Comparison of ENCODE assay signal across 19 cellular contexts in genomic region chr12:96809522-96809921, GRCh38.
DNase-seq lines count a peak whose midpoint lies in the region; ATAC-seq, FAIRE-seq and TF ChIP-seq lines count a peak whose summit lies in the region.
"Had no signal": no experiment of that assay in that cellular context is flagged by ENCODE, and none has a peak within 500 bp of the region (broad histone marks: within the 10 kb centered on the region; RNA-seq: fewer than 3 reads in every experiment).

No MANE protein-coding gene starts in this region.

- no peaks in the 10 kb centered on the region for H3K23me2 ChIP-seq in H1 (ENCODE audit: low read depth, low read length)

- H3K18ac ChIP-seq in H1 (ENCODE audit: extremely low read depth, low read length), result no peak overlapping the region

- no peak for TF ChIP-seq EP300 in H1 (IDR thresholded peaks at IDR 0.05; ENCODE audit: borderline replicate concordance in 1 of 2, low read depth in 2 of 2, low read length in 2 of 2)

- H3K9me3 ChIP-seq in Caco-2 (peaks cover 8% of the 10 kb centered on the region), H1 (ENCODE audit: insufficient read depth in 2 of 2, low read depth in 1 of 2, low read length in 1 of 2) (no peaks in the 10 kb centered on the region), esophagus squamous epithelium (no peaks in the 10 kb centered on the region)
- H3K9me3 ChIP-seq: BE2C had no signal

- CTCF ChIA-PET in Caco-2 (lab: Charles Lee) (no interaction called here), H1 (lab: Charles Lee; ENCODE audit: partially characterized antibody) (interaction anchor here (1.2 kb wide), 1 partner anchor 11 kb away, joined by 3 read pairs; no protein-coding TSS in a partner anchor)

- peaks cover 34% of the 10 kb centered on the region for H3K9me3 Mint-ChIP-seq in Caco-2 (ENCODE audit: unreplicated experiment)

- no peak overlapping the region for H2BK120ac ChIP-seq in H1 (replicated peaks; ENCODE audit: low read depth, low read length)

- POLR2A ChIA-PET in Caco-2 (lab: Charles Lee), result no interaction called here
- POLR2A ChIA-PET in H1 (lab: Charles Lee; ENCODE audit: partially characterized antibody), result no interaction called here

- H3K23ac ChIP-seq in H1 (ENCODE audit: insufficient read length), result no peak overlapping the region

- no peak overlapping the region for H2AK5ac ChIP-seq in H1 (ENCODE audit: low read depth, low read length)

- no peaks in the 10 kb centered on the region for H3K36me3 Mint-ChIP-seq in Caco-2 (ENCODE audit: insufficient read depth, unreplicated experiment)
- H3K36me3 Mint-ChIP-seq: CD4-positive, CD25-positive, alpha-beta regulatory T cell; IgD-negative memory B cell had no signal

- H3K4me1 ChIP-seq in Caco-2 (peaks cover 24% of the 10 kb centered on the region), H1 (replicated peaks in 1 of 4; ENCODE audit: control insufficient read depth in 3 of 4, insufficient read depth in 4 of 4, low read length in 3 of 4) (peaks cover 0 to 3% (median 0%) of the 10 kb centered on the region in 4 experiments; a peak in 1 of 7 replicates), esophagus squamous epithelium (no peaks in the 10 kb centered on the region)
- H3K4me1 ChIP-seq: BE2C had no signal

- H3K4me1 Mint-ChIP-seq in Caco-2 (ENCODE audit: low read depth, unreplicated experiment), result peaks cover 32% of the 10 kb centered on the region
- H3K4me1 Mint-ChIP-seq: CD4-positive, CD25-positive, alpha-beta regulatory T cell; IgD-negative memory B cell had no signal

- TF ChIP-seq POLR2A in H1 (IDR thresholded peaks at IDR 0.05; ENCODE audit: control extremely low read depth in 1 of 2, low read depth in 2 of 2, low read length in 2 of 2) (no peak), esophagus squamous epithelium (IDR thresholded peaks at IDR 0.05) (no peak)

- no peak overlapping the region for H3K27ac ChIP-seq in H1 (ENCODE audit: low read depth, low read length)
- no peak overlapping the region for H3K27ac ChIP-seq in esophagus squamous epithelium
- no peak overlapping the region for H3K27ac ChIP-seq in dorsolateral prefrontal cortex

- no peak overlapping the region for H2BK5ac ChIP-seq in H1 (ENCODE audit: low read depth, low read length)

- no peak overlapping the region for H3K4me3 ChIP-seq in Caco-2 (ENCODE audit: low read depth, low read length)
- no peak overlapping the region for H3K4me3 ChIP-seq in H1 (ENCODE audit: extremely low read depth in 1 of 4, insufficient read depth in 2 of 4, low read depth in 3 of 4, low read length in 4 of 4)
- H3K4me3 ChIP-seq in esophagus squamous epithelium, result no peak overlapping the region
- no peak overlapping the region for H3K4me3 ChIP-seq in dorsolateral prefrontal cortex
- H3K4me3 ChIP-seq: GM12878, GM23248 had no signal

- no peaks in the 10 kb centered on the region for H4K20me1 ChIP-seq in H1 (replicated peaks in 1 of 2; ENCODE audit: control insufficient read depth in 1 of 2, insufficient read depth in 2 of 2, low read length in 2 of 2)

- no TSS peak for BruUV-seq in Caco-2 (replicated peaks; lab: Mats Ljungman, UMichigan)

- H4K5ac ChIP-seq in H1 (ENCODE audit: insufficient read length, low read depth, low read length), result no peak overlapping the region

- ATAC-seq in GM19438 (IDR thresholded peaks at IDR 0.05; ENCODE audit: low read depth, unreplicated experiment) (peak; percentile 65), HG03571 (IDR thresholded peaks at IDR 0.05; ENCODE audit: unreplicated experiment) (peak; percentile 52)
- ATAC-seq: GM12878 had no signal

- no peak overlapping the region for H3K9ac ChIP-seq in H1 (replicated peaks in 1 of 4; ENCODE audit: extremely low read depth in 1 of 4, low read depth in 3 of 4, low read length in 3 of 4)
- H3K9ac ChIP-seq: GM23248 had no signal

- no peak overlapping the region for H2BK12ac ChIP-seq in H1 (ENCODE audit: low read depth, low read length)

- FAIRE-seq in H1 (lab: Jason Lieb, UNC), result no peak
- FAIRE-seq: GM12878 had no signal

- no peaks in the 10 kb centered on the region for H3K79me1 ChIP-seq in H1 (ENCODE audit: low read depth, low read length)

- H2AFZ ChIP-seq in H1 (ENCODE audit: low read length), result peak overlapping the region; percentile 93; the same call in 1 of the 2 replicates

- no peak for TF ChIP-seq CTCF in Caco-2 (IDR thresholded peaks at IDR 0.05; ENCODE audit: insufficient read depth in 1 of 2, low read depth in 1 of 2, low read length in 1 of 2, severe bottlenecking in 1 of 2, unreplicated experiment in 1 of 2)
- no peak for TF ChIP-seq CTCF in H1 (IDR thresholded peaks at IDR 0.05; ENCODE audit: control extremely low read depth in 1 of 3, insufficient read depth in 1 of 3, low read depth in 1 of 3, low read length in 3 of 3)
- TF ChIP-seq CTCF in esophagus squamous epithelium (IDR thresholded peaks at IDR 0.05), result no peak
- no peak for TF ChIP-seq CTCF in GM13977 (IDR thresholded peaks at IDR 0.05; ENCODE audit: extremely low read depth, insufficient read depth, missing control alignments)
- TF ChIP-seq CTCF in dorsolateral prefrontal cortex (IDR thresholded peaks at IDR 0.05 in 54 of 56, conservative IDR thresholded peaks at IDR 0.05 in 2 of 56; ENCODE audit: low read depth in 1 of 56, partially characterized antibody in 56 of 56), result no peak

- peak overlapping the region; percentile 88 for H3K27ac Mint-ChIP-seq in Caco-2 (ENCODE audit: unreplicated experiment)
- H3K27ac Mint-ChIP-seq: CD4-positive, CD25-positive, alpha-beta regulatory T cell; IgD-negative memory B cell had no signal

- DNase-seq in Caco-2 (no peak), H1 (ENCODE audit: low read depth in 1 of 2, low spot score in 2 of 2) (no peak), esophagus squamous epithelium (lab: John Stamatoyannopoulos, UW) (no peak), GM13977 (ENCODE audit: low spot score) (no peak), dorsolateral prefrontal cortex (no peak), UCSD-AML1 (lab: John Stamatoyannopoulos, UW; ENCODE audit: unreplicated experiment) (no peak)
- DNase-seq: BE2C; CD4-positive, CD25-positive, alpha-beta regulatory T cell; COR-L47; EL; GM23248; NCI-H1105; NCI-H1694; NCI-H748 treated with DMSO at 0.1 percent for 48 hours; SIG-M5 had no signal

- H3K27me3 ChIP-seq in Caco-2 (replicated peaks; ENCODE audit: control insufficient read depth, insufficient read depth, low read length), result no peaks in the 10 kb centered on the region
- H3K27me3 ChIP-seq in H1 (replicated peaks in 1 of 4; ENCODE audit: control insufficient read depth in 3 of 4, extremely low read depth in 1 of 4, insufficient read depth in 3 of 4, low read length in 3 of 4), result no peaks in the 10 kb centered on the region
- H3K27me3 ChIP-seq in esophagus squamous epithelium, result peaks cover 0 to 6% (median 0%) of the 10 kb centered on the region in 4 donors
- H3K27me3 ChIP-seq in dorsolateral prefrontal cortex, result no peaks in the 10 kb centered on the region
- H3K27me3 ChIP-seq: BE2C had no signal

- H4K91ac ChIP-seq in H1 (replicated peaks; ENCODE audit: insufficient read length, low read length), result no peak overlapping the region

- TF ChIP-seq RAD21 in H1 (IDR thresholded peaks at IDR 0.05 in 1 of 2, conservative IDR thresholded peaks at IDR 0.05 in 1 of 2; ENCODE audit: low read depth in 2 of 2, low read length in 2 of 2), result no peak

- H3K14ac ChIP-seq in H1 (ENCODE audit: insufficient read length), result no peak overlapping the region

- no peak overlapping the region for H3K4me2 ChIP-seq in H1 (ENCODE audit: insufficient read depth in 1 of 2, low read depth in 2 of 2, low read length in 2 of 2)

- no peak overlapping the region for H3K4ac ChIP-seq in H1 (replicated peaks; ENCODE audit: insufficient read length, low read depth, low read length)

- no peak overlapping the region for H4K8ac ChIP-seq in H1 (ENCODE audit: extremely low read depth, insufficient read depth, low read length)

- intact Hi-C loops in Caco-2 (cut with micrococcal nuclease; ENCODE audit: unreplicated experiment) (no loop called here), esophagus squamous epithelium (cut with DNase I) (no loop called here), dorsolateral prefrontal cortex (cut with DNase I) (no loop called here)

- H3K79me2 ChIP-seq in H1 (ENCODE audit: control insufficient read depth in 1 of 2, insufficient read depth in 2 of 2, low read length in 2 of 2), result no peaks in the 10 kb centered on the region

- in situ Hi-C loops in GM13977 (cut with MboI; ENCODE audit: low pct_unique_long_range_greater_than_20kb, low sequenced_read_pairs, unreplicated experiment), result no loop called here

- H3K27me3 Mint-ChIP-seq in Caco-2 (ENCODE audit: insufficient read depth, unreplicated experiment), result no peaks in the 10 kb centered on the region
- H3K27me3 Mint-ChIP-seq: CD4-positive, CD25-positive, alpha-beta regulatory T cell had no signal

- H3K36me3 ChIP-seq in Caco-2 (ENCODE audit: control insufficient read depth, insufficient read depth, low read length), result no peaks in the 10 kb centered on the region
- H3K36me3 ChIP-seq in H1 (ENCODE audit: control insufficient read depth in 2 of 4, insufficient read depth in 4 of 4, low read length in 3 of 4), result no peaks in the 10 kb centered on the region
- no peaks in the 10 kb centered on the region for H3K36me3 ChIP-seq in esophagus squamous epithelium
- H3K36me3 ChIP-seq: BE2C had no signal

- no peak overlapping the region for H2BK20ac ChIP-seq in H1 (ENCODE audit: low read length)

- H3K56ac ChIP-seq in H1 (replicated peaks; ENCODE audit: insufficient read length, low read depth, low read length), result no peak overlapping the region

- no peak overlapping the region for H2BK15ac ChIP-seq in H1 (ENCODE audit: low read length)

- no peak overlapping the region for H3K4me3 Mint-ChIP-seq in Caco-2 (ENCODE audit: unreplicated experiment)
- H3K4me3 Mint-ChIP-seq: CD4-positive, CD25-positive, alpha-beta regulatory T cell; IgD-negative memory B cell had no signal

TF ChIP-seq in H1, 55 proteins besides CTCF, POLR2A, EP300 and RAD21:
- no peak for TF ChIP-seq SIRT6 (IDR thresholded peaks at IDR 0.05; ENCODE audit: low read length)
- no peak for TF ChIP-seq NANOG (IDR thresholded peaks at IDR 0.05; ENCODE audit: insufficient read depth, low read depth, low read length, poor library complexity, severe bottlenecking)
- TF ChIP-seq KDM1A (IDR thresholded peaks at IDR 0.05; ENCODE audit: borderline replicate concordance, low read length), result no peak
- no peak for TF ChIP-seq PHF8 (conservative IDR thresholded peaks at IDR 0.05; ENCODE audit: low read depth, low read length)
- TF ChIP-seq MAX (IDR thresholded peaks at IDR 0.05), result no peak
- no peak for TF ChIP-seq JUND (IDR thresholded peaks at IDR 0.05; ENCODE audit: low read length)
- TF ChIP-seq JUN (IDR thresholded peaks at IDR 0.05; ENCODE audit: low read depth, low read length), result no peak
- no peak for TF ChIP-seq SIN3A (conservative IDR thresholded peaks at IDR 0.05 in 1 of 2, IDR thresholded peaks at IDR 0.05 in 1 of 2; ENCODE audit: low read depth in 1 of 2, low read length in 2 of 2)
- TF ChIP-seq SIX5 (IDR thresholded peaks at IDR 0.05; ENCODE audit: low read depth, low read length), result no peak
- TF ChIP-seq TAF1 (IDR thresholded peaks at IDR 0.05; ENCODE audit: low read depth, low read length), result no peak
- TF ChIP-seq GABPA (IDR thresholded peaks at IDR 0.05; ENCODE audit: borderline replicate concordance, insufficient read depth, low read length), result no peak
